In the genomic region with DNA sequence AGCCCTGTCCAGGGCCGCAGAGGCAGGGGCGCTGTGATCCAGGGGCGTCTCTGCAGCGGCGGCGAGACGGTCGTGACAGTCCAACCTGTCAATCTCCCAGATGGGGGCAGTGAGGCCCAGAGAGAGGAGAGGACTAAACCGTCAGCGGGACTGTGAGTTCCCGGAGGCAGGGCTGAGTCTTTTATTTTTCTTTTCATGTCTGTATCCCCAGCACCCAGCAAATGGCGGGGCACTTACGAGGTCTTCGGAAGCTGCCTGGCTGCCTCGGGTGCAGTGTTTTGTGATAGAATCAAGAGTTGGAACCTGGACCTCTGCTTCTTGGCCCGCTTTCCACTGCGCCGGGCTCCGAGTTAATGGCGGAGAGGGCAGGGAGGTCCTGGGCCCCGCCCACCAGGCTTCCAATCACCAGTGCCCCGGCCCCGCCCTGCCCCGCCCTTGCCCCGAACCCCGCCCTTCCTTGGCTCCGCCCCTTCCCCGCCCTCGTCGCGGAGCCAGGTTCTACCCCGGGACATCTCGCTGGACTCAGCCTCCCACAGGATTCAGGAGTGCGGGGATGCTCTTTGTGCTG, we compare ENCODE assay signal across 8 cellular contexts. TPM values are rescaled to one million over a fixed set of nuclear protein-coding genes. Genes with fewer than 3 reads are reported as not detected.
A peak's percentile ranks its signal among the peaks of the same experiment; 100 is the strongest.
DNase-seq lines count a peak whose midpoint lies in the region; ATAC-seq, FAIRE-seq and TF ChIP-seq lines count a peak whose summit lies in the region.

No MANE protein-coding gene starts in this region.

- no peaks in the 10 kb centered on the region; the same call in 1 of the 2 replicates for H3K4me1 ChIP-seq in BE2C
- H3K4me1 ChIP-seq in H1 (replicated peaks in 1 of 4; ENCODE audit: control insufficient read depth in 3 of 4, insufficient read depth in 4 of 4, low read length in 3 of 4) = peaks cover 0 to 12% (median 9%) of the 10 kb centered on the region in 4 experiments; a peak in 6 of 7 replicates
- no peaks in the 10 kb centered on the region for H3K4me1 ChIP-seq in mesodermal cell (ENCODE audit: control insufficient read depth, insufficient read depth, low read length, poor library complexity, severe bottlenecking)

- no peaks in the 10 kb centered on the region for H3K9me3 ChIP-seq in BE2C
- H3K9me3 ChIP-seq in H1 (ENCODE audit: insufficient read depth in 2 of 2, low read depth in 1 of 2, low read length in 1 of 2) = no peaks in the 10 kb centered on the region
- no peaks in the 10 kb centered on the region for H3K9me3 ChIP-seq in mesodermal cell (ENCODE audit: control insufficient read depth, low read length)

- TF ChIP-seq EP300 in H1 (IDR thresholded peaks at IDR 0.05; ENCODE audit: borderline replicate concordance in 1 of 2, low read depth in 2 of 2, low read length in 2 of 2) = no peak

- H3K56ac ChIP-seq in H1 (replicated peaks; ENCODE audit: insufficient read length, low read depth, low read length) = no peak overlapping the region

- TF ChIP-seq RAD21 in H1 (IDR thresholded peaks at IDR 0.05 in 1 of 2, conservative IDR thresholded peaks at IDR 0.05 in 1 of 2; ENCODE audit: low read depth in 2 of 2, low read length in 2 of 2) = 0 out of 4 replicates have a peak, but pooled peaks of 1 of the 2 experiments have one; percentile 1

- peak overlapping the region; percentile 52; the same call in 1 of the 2 replicates for H3K18ac ChIP-seq in H1 (ENCODE audit: extremely low read depth, low read length)

- no peak overlapping the region; the same call in 1 of the 2 replicates for H4K8ac ChIP-seq in H1 (ENCODE audit: extremely low read depth, insufficient read depth, low read length)

- no peaks in the 10 kb centered on the region for H3K27me3 ChIP-seq in BE2C
- H3K27me3 ChIP-seq in H1 (replicated peaks in 1 of 4; ENCODE audit: control insufficient read depth in 3 of 4, extremely low read depth in 1 of 4, insufficient read depth in 3 of 4, low read length in 3 of 4) = peaks cover 2 to 25% (median 21%) of the 10 kb centered on the region in 4 experiments

- peak; percentile 85 for ATAC-seq in HG03354 (IDR thresholded peaks at IDR 0.05; ENCODE audit: poor library complexity, severe bottlenecking, unreplicated experiment)

- H3K4me3 ChIP-seq in BE2C (ENCODE audit: low read depth, low read length) = peak overlapping the region; percentile 79
- peak overlapping the region; percentile 65 to 74 (median 66) for H3K4me3 ChIP-seq in H1 (ENCODE audit: extremely low read depth in 1 of 4, insufficient read depth in 2 of 4, low read depth in 3 of 4, low read length in 4 of 4)
- peak overlapping the region; percentile 55 for H3K4me3 ChIP-seq in mesodermal cell (ENCODE audit: extremely low read depth, insufficient read depth, low read length, poor library complexity, severe bottlenecking)

- H3K79me1 ChIP-seq in H1 (ENCODE audit: low read depth, low read length) = no peaks in the 10 kb centered on the region

- POLR2A ChIA-PET in H1 (lab: Charles Lee; ENCODE audit: partially characterized antibody) = no interaction called here

- no peak for FAIRE-seq in H1 (lab: Jason Lieb, UNC)

- peak; percentile 93 for DNase-seq in BE2C
- DNase-seq in NCI-H82 (lab: John Stamatoyannopoulos, UW) = peak; percentile 92
- DNase-seq in activated CD8-positive, alpha-beta memory T cell treated with anti-CD3 and anti-CD28 coated beads for 24 hours = peak; percentile 89
- peak in 1 of 2 experiments; percentile 91 for DNase-seq in H1 (ENCODE audit: low read depth in 1 of 2, low spot score in 2 of 2)
- DNase-seq in stimulated activated CD8-positive, alpha-beta memory T cell treated with anti-CD3 and anti-CD28 coated beads, Interleukin-15, amount 100 ng/mL, for 1 hour (ENCODE audit: low read depth) = peak; percentile 55

- H4K91ac ChIP-seq in H1 (replicated peaks; ENCODE audit: insufficient read length, low read length) = peak overlapping the region; percentile 29

- no peak overlapping the region for H3K14ac ChIP-seq in H1 (ENCODE audit: insufficient read length)

- H3K27ac ChIP-seq in H1 (ENCODE audit: low read depth, low read length) (no peak overlapping the region), mesodermal cell (ENCODE audit: low read depth, low read length, severe bottlenecking) (no peak overlapping the region)

- H3K23ac ChIP-seq in H1 (ENCODE audit: insufficient read length) = no peak overlapping the region

- no peak overlapping the region for H2AK5ac ChIP-seq in H1 (ENCODE audit: low read depth, low read length)

- no peak overlapping the region for H3K4ac ChIP-seq in H1 (replicated peaks; ENCODE audit: insufficient read length, low read depth, low read length)

- 3% methylated on average over 29 of the region's 34 CpGs; no CpG with 5 or more reads in 1 of the 2 experiments for WGBS in H1 (ENCODE audit: extremely low coverage in 1 of 2, insufficient coverage in 1 of 2, insufficient read length in 1 of 2, insufficient replicate concordance in 2 of 2, low coverage in 1 of 2, low lambda C conversion rate in 2 of 2, missing lambda C conversion rate in 1 of 2), 2 experiments
- WGBS in mesodermal cell (ENCODE audit: insufficient coverage in 2 of 2), 2 experiments = 2 to 3% methylated on average over 25 of the region's 34 CpGs

- peak overlapping the region; percentile 66; the same call in 1 of the 2 replicates for H2BK15ac ChIP-seq in H1 (ENCODE audit: low read length)

- H2BK5ac ChIP-seq in H1 (ENCODE audit: low read depth, low read length) = no peak overlapping the region

- H3K36me3 ChIP-seq in BE2C (no peaks in the 10 kb centered on the region), H1 (ENCODE audit: control insufficient read depth in 2 of 4, insufficient read depth in 4 of 4, low read length in 3 of 4) (no peaks in the 10 kb centered on the region), mesodermal cell (ENCODE audit: control insufficient read depth, insufficient read depth, low read length) (no peaks in the 10 kb centered on the region)

- no peak for TF ChIP-seq CTCF in BE2C (IDR thresholded peaks at IDR 0.05; ENCODE audit: low read depth, low read length)
- no peak for TF ChIP-seq CTCF in H1 (IDR thresholded peaks at IDR 0.05; ENCODE audit: control extremely low read depth in 1 of 3, insufficient read depth in 1 of 3, low read depth in 1 of 3, low read length in 3 of 3)

- H2AFZ ChIP-seq in H1 (ENCODE audit: low read length) = peak overlapping the region; percentile 87

- no peaks in the 10 kb centered on the region for H3K79me2 ChIP-seq in H1 (ENCODE audit: control insufficient read depth in 1 of 2, insufficient read depth in 2 of 2, low read length in 2 of 2)

- peak overlapping the region; percentile 84; the same call in 1 of the 2 replicates for H2BK12ac ChIP-seq in H1 (ENCODE audit: low read depth, low read length)

- no peaks in the 10 kb centered on the region for H4K20me1 ChIP-seq in H1 (replicated peaks in 1 of 2; ENCODE audit: control insufficient read depth in 1 of 2, insufficient read depth in 2 of 2, low read length in 2 of 2)

- H2BK20ac ChIP-seq in H1 (ENCODE audit: low read length) = no peak overlapping the region

- H3K9ac ChIP-seq in H1 (replicated peaks in 1 of 4; ENCODE audit: extremely low read depth in 1 of 4, low read depth in 3 of 4, low read length in 3 of 4) = peak overlapping the region in 1 of 4 experiments; percentile 50; a peak in 3 of 7 replicates

- H4K5ac ChIP-seq in H1 (ENCODE audit: insufficient read length, low read depth, low read length) = no peak overlapping the region

- no peak overlapping the region for H2BK120ac ChIP-seq in H1 (replicated peaks; ENCODE audit: low read depth, low read length)

- H3K23me2 ChIP-seq in H1 (ENCODE audit: low read depth, low read length) = peaks cover 12% of the 10 kb centered on the region; the same call in 1 of the 2 replicates

- TF ChIP-seq POLR2A in GM19193 (IDR thresholded peaks at IDR 0.05; ENCODE audit: extremely low read depth, insufficient read depth, insufficient read length) = peak; percentile 57
- 0 out of 3 replicates have a peak, but pooled peaks of 1 of the 2 experiments have one; percentile 23 for TF ChIP-seq POLR2A in H1 (IDR thresholded peaks at IDR 0.05; ENCODE audit: control extremely low read depth in 1 of 2, low read depth in 2 of 2, low read length in 2 of 2)

- H3K4me2 ChIP-seq in H1 (ENCODE audit: insufficient read depth in 1 of 2, low read depth in 2 of 2, low read length in 2 of 2) = peak overlapping the region; percentile 79 to 88

- CTCF ChIA-PET in H1 (lab: Charles Lee; ENCODE audit: partially characterized antibody) = interaction anchor here (0.6 to 5.1 kb wide), 20 partner anchors 11 to 217 kb away, joined by 3 to 65 read pairs (median 5); a partner anchor contains a TSS

TF ChIP-seq in H1, 55 proteins besides CTCF, POLR2A, EP300 and RAD21 (continues in another document):
- TF ChIP-seq RBBP5 (IDR thresholded peaks at IDR 0.05; ENCODE audit: borderline replicate concordance, low read depth, low read length) (no peak), CHD2 (IDR thresholded peaks at IDR 0.05; ENCODE audit: low read length) (no peak), TBP (IDR thresholded peaks at IDR 0.05; ENCODE audit: low read depth, low read length) (no peak), NRF1 (IDR thresholded peaks at IDR 0.05; ENCODE audit: low read depth, low read length) (no peak)

RNA-seq across cellular contexts. Expression of a gene that starts 35.3 kb away (rescaled TPM):
- polyA plus RNA-seq in BE2C (2012; ENCODE audit: insufficient read depth, insufficient read length, low read depth) = 104 TPM
- 39.9 and 43.0 TPM in 2 replicates for total RNA-seq in H1 (2021; fragmentation: NEBNext Ultra II Directional; extraction: Animal tissue kit (Norgen Biotek cat#: 25700))
- polyA plus RNA-seq in H1 (2011; rRNA removed) = 10.5 and 13.5 TPM in 2 replicates
- polyA plus RNA-seq in H1 (2011; cell fraction: cytosol; rRNA removed) = 20.7 TPM
- 6.1 TPM for polyA plus RNA-seq in H1 (2011; cell fraction: nucleus; rRNA removed)
- 34.0 to 43.0 TPM (median 35.5 TPM) in 4 replicates for polyA plus RNA-seq in H1 (2012, experiment 1 of 2)
- polyA plus RNA-seq in H1 (2012, experiment 2 of 2) = 12.5 TPM
- polyA plus RNA-seq in H1 (2013, experiment 1 of 2) = 18.9 TPM
- polyA plus RNA-seq in H1 (2013, experiment 2 of 2) = 19.9 TPM
- 12.4 TPM in 2 replicates for polyA minus RNA-seq in H1 (2011; rRNA and poly(A)+ RNA removed)
- 7.8 TPM for polyA minus RNA-seq in H1 (2011; cell fraction: cytosol; rRNA and poly(A)+ RNA removed)
- polyA minus RNA-seq in H1 (2011; cell fraction: nucleus; rRNA and poly(A)+ RNA removed) = 11.3 TPM
- polyA plus RNA-seq in mesodermal cell (2013, experiment 1 of 2) = 24.7 TPM
- polyA plus RNA-seq in mesodermal cell (2013, experiment 2 of 2) = 21.8 TPM

RNA-seq across cellular contexts. Expression of a gene that starts 59.9 kb away (rescaled TPM):
- 20.8 TPM for polyA plus RNA-seq in BE2C (2012; ENCODE audit: insufficient read depth, insufficient read length, low read depth)
- total RNA-seq in H1 (2021; fragmentation: NEBNext Ultra II Directional; extraction: Animal tissue kit (Norgen Biotek cat#: 25700)) = 12.1 and 12.3 TPM in 2 replicates
- 5.7 and 6.5 TPM in 2 replicates for polyA plus RNA-seq in H1 (2011; rRNA removed)
- 5.1 TPM for polyA plus RNA-seq in H1 (2011; cell fraction: cytosol; rRNA removed)
- polyA plus RNA-seq in H1 (2011; cell fraction: nucleus; rRNA removed) = 8.2 TPM
- 7.6 to 10.1 TPM (median 8.7 TPM) in 4 replicates for polyA plus RNA-seq in H1 (2012, experiment 1 of 2)
- 5.6 TPM for polyA plus RNA-seq in H1 (2012, experiment 2 of 2)
- 6.1 TPM for polyA plus RNA-seq in H1 (2013, experiment 1 of 2)
- polyA plus RNA-seq in H1 (2013, experiment 2 of 2) = 6.0 TPM
- polyA minus RNA-seq in H1 (2011; rRNA and poly(A)+ RNA removed) = 3.7 and 5.2 TPM in 2 replicates
- 4.4 TPM for polyA minus RNA-seq in H1 (2011; cell fraction: cytosol; rRNA and poly(A)+ RNA removed)
- 5.3 TPM for polyA minus RNA-seq in H1 (2011; cell fraction: nucleus; rRNA and poly(A)+ RNA removed)
- 11.6 TPM for polyA plus RNA-seq in mesodermal cell (2013, experiment 1 of 2)
- polyA plus RNA-seq in mesodermal cell (2013, experiment 2 of 2) = 11.5 TPM
